17 cellular contexts compared by ENCODE assay signal in genomic region chr9:21778300-21778699, GRCh38. TPM values are rescaled to one million over a fixed set of nuclear protein-coding genes. Genes with fewer than 3 reads are reported as not detected.
DNase-seq lines count a peak whose midpoint lies in the region; ATAC-seq and TF ChIP-seq lines count a peak whose summit lies in the region.
"Had no signal": no experiment of that assay in that cellular context is flagged by ENCODE, and none has a peak within 500 bp of the region (broad histone marks: within the 10 kb centered on the region; RNA-seq: fewer than 3 reads in every experiment).

No MANE protein-coding gene starts in this region.

- no TSS peak for BruUV-seq in HCT116 (replicated peaks; lab: Mats Ljungman, UMichigan)

- TF ChIP-seq RAD21 in HCT116 (IDR thresholded peaks at IDR 0.05; ENCODE audit: low read depth) = no peak

- H3K9me2 ChIP-seq in HCT116 (ENCODE audit: insufficient read depth) = no peaks in the 10 kb centered on the region

- peak overlapping the region; percentile 77 for H3K4me2 ChIP-seq in HCT116 (ENCODE audit: low read length)
- H3K4me2 ChIP-seq: hepatocyte had no signal

- no peak overlapping the region for H2AFZ ChIP-seq in HCT116 (ENCODE audit: low read depth, low read length, poor library complexity, severe bottlenecking)
- H2AFZ ChIP-seq: hepatocyte had no signal

- H3K27me3 ChIP-seq in HCT116 (ENCODE audit: insufficient read depth, low read length) (no peaks in the 10 kb centered on the region), RWPE2 (ENCODE audit: insufficient read depth, poor library complexity, severe bottlenecking) (no peaks in the 10 kb centered on the region)
- H3K27me3 ChIP-seq: hepatocyte, tibial nerve had no signal

- no peaks in the 10 kb centered on the region for H4K20me1 ChIP-seq in HCT116 (ENCODE audit: insufficient read depth)

- DNase-seq in AG10803 (ENCODE audit: low read depth) (peak; percentile 82), HCT116 (ENCODE audit: low read depth, low spot score) (no peak), RWPE2 (ENCODE audit: low spot score) (no peak), fibroblast of mammary gland (ENCODE audit: low read depth) (peak; percentile 54), HEK293T (ENCODE audit: extremely low spot score) (no peak), GM13977 (ENCODE audit: low spot score) (no peak), NCI-H524 (lab: John Stamatoyannopoulos, UW) (no peak)
- DNase-seq: activated CD8-positive, alpha-beta memory T cell treated with anti-CD3 and anti-CD28 coated beads, Interleukin-2, amount 50 U/mL, for 4 hours; H7; left ventricle myocardium superior; NCI-H1092; NCI-H2171 treated with DMSO at 0.1 percent for 48 hours; stimulated activated CD8-positive, alpha-beta memory T cell treated with anti-CD3 and anti-CD28 coated beads, Interleukin-4, amount 100 ng/mL, for 48 hours had no signal

- CTCF ChIA-PET in HCT116 (lab: Charles Lee) (interaction anchor here (3.0 kb wide), 1 partner anchor 11 kb away, joined by 8 read pairs; no protein-coding TSS in a partner anchor), HEK293T (lab: Yijun Ruan, JAX) (no interaction called here)

- no peak for TF ChIP-seq POLR2A in HCT116 (IDR thresholded peaks at IDR 0.05; ENCODE audit: borderline replicate concordance, extremely low read depth, insufficient read depth, insufficient read length)

- RAD21 ChIA-PET in HCT116 (lab: Charles Lee; ENCODE audit: low non-redundant PET in 1 of 2, low total read pairs in 2 of 2, uncharacterized antibody in 2 of 2, unreplicated experiment in 2 of 2) = interaction anchor here in 1 of 2 experiments (0.7 kb wide), 1 partner anchor 344 kb away, joined by 4 read pairs; no protein-coding TSS in a partner anchor

- intact Hi-C loops in HCT116 (cut with micrococcal nuclease) = loop anchor here (2.0 kb wide), 1 partner anchor 93 kb away; no protein-coding TSS in a partner anchor

- TF ChIP-seq CTCF in AG10803 (conservative IDR thresholded peaks at IDR 0.05; ENCODE audit: low read length) (no peak), HCT116 (IDR thresholded peaks at IDR 0.05 in 2 of 3, conservative IDR thresholded peaks at IDR 0.05 in 1 of 3; ENCODE audit: borderline replicate concordance in 1 of 3, insufficient read depth in 1 of 3, low read depth in 2 of 3, low read length in 2 of 3) (no peak), RWPE2 (IDR thresholded peaks at IDR 0.05; ENCODE audit: poor library complexity, severe bottlenecking) (no peak), fibroblast of mammary gland (conservative IDR thresholded peaks at IDR 0.05; ENCODE audit: control insufficient read depth, insufficient read depth, low read depth, low read length) (no peak), GM13977 (IDR thresholded peaks at IDR 0.05; ENCODE audit: extremely low read depth, insufficient read depth, missing control alignments) (no peak)

- H3K4me1 ChIP-seq in HCT116 (ENCODE audit: control insufficient read depth in 1 of 2, insufficient read depth in 2 of 2, low read length in 2 of 2) (peaks cover 69 to 86% of the 10 kb centered on the region in 2 experiments), RWPE2 (ENCODE audit: insufficient read depth, poor library complexity, severe bottlenecking) (peaks cover 58% of the 10 kb centered on the region)
- H3K4me1 ChIP-seq: tibial nerve had no signal

- in situ Hi-C loops in GM13977 (cut with MboI; ENCODE audit: low pct_unique_long_range_greater_than_20kb, low sequenced_read_pairs, unreplicated experiment) = loop anchor here (25.0 kb wide), 1 partner anchor 466 kb away; the partner anchor contains the start of gene IFNA5

- H3K27ac ChIP-seq in HCT116 (ENCODE audit: low read depth, low read length) (peak overlapping the region; percentile 92), RWPE2 (ENCODE audit: poor library complexity, severe bottlenecking) (peak overlapping the region; percentile 93)
- H3K27ac ChIP-seq: hepatocyte, tibial nerve, VCaP had no signal

- peak overlapping the region; percentile 60 for H3K9ac ChIP-seq in HCT116 (ENCODE audit: low read length)

- H3K9me3 ChIP-seq in HCT116 (ENCODE audit: control insufficient read depth in 1 of 2, insufficient read depth in 1 of 2, low read depth in 1 of 2, low read length in 2 of 2) (no peaks in the 10 kb centered on the region), RWPE2 (ENCODE audit: severe bottlenecking) (no peaks in the 10 kb centered on the region)
- H3K9me3 ChIP-seq: tibial nerve had no signal

- 0 out of 2 replicates have a peak overlapping the region, but pooled peaks have one; percentile 5 for H3K4me3 ChIP-seq in AG10803 (ENCODE audit: low read length)
- peak overlapping the region; percentile 19 to 44 for H3K4me3 ChIP-seq in HCT116 (replicated peaks in 1 of 2; ENCODE audit: low read depth in 1 of 2, low read length in 2 of 2)
- H3K4me3 ChIP-seq in RWPE2 (ENCODE audit: severe bottlenecking) = no peak overlapping the region
- no peak overlapping the region for H3K4me3 ChIP-seq in fibroblast of mammary gland (ENCODE audit: control insufficient read depth, low read depth, low read length)
- H3K4me3 ChIP-seq: hepatocyte, tibial nerve had no signal

- peaks cover 39% of the 10 kb centered on the region for H3K79me2 ChIP-seq in HCT116 (ENCODE audit: insufficient read depth, low read length)
- H3K79me2 ChIP-seq: hepatocyte had no signal

- POLR2A ChIA-PET in HCT116 (lab: Charles Lee) (interaction anchor here (0.8 to 8.5 kb wide), 11 partner anchors 11 to 217 kb away, joined by 3 to 71 read pairs (median 5); no protein-coding TSS in a partner anchor), HEK293T (lab: Yijun Ruan, JAX) (no interaction called here)

- ATAC-seq in HCT116 (no peak), RWPE2 (ENCODE audit: low read depth) (peak; percentile 20), GM21390 (IDR thresholded peaks at IDR 0.05; ENCODE audit: unreplicated experiment) (no peak)
- ATAC-seq: left ventricle myocardium superior had no signal

- no peaks in the 10 kb centered on the region for H3K36me3 ChIP-seq in HCT116 (ENCODE audit: control insufficient read depth in 1 of 2, insufficient read depth in 2 of 2, low read length in 2 of 2)
- H3K36me3 ChIP-seq in RWPE2 (ENCODE audit: low read depth) = no peaks in the 10 kb centered on the region
- H3K36me3 ChIP-seq: tibial nerve had no signal

TF ChIP-seq in HCT116, 20 proteins besides CTCF, POLR2A, EP300 and RAD21:
- TF ChIP-seq JUND (IDR thresholded peaks at IDR 0.05) = no peak
- TF ChIP-seq SRF (IDR thresholded peaks at IDR 0.05; ENCODE audit: low read depth) = peak; percentile 73
- TF ChIP-seq TCF7L2 (IDR thresholded peaks at IDR 0.05; ENCODE audit: borderline replicate concordance, extremely low read depth, insufficient read depth, insufficient read length) = no peak
- TF ChIP-seq FOSL1 (IDR thresholded peaks at IDR 0.05; ENCODE audit: low read depth) = peak; percentile 15; the same call in 1 of the 2 replicates
- peak; percentile 46; the same call in 1 of the 2 replicates for TF ChIP-seq SP1 (IDR thresholded peaks at IDR 0.05; ENCODE audit: low read depth)
- peak; percentile 30; the same call in 1 of the 2 replicates for TF ChIP-seq POLR2AphosphoS5 (IDR thresholded peaks at IDR 0.05; ENCODE audit: low read depth, low read length)
- TF ChIP-seq ELF1 (IDR thresholded peaks at IDR 0.05; ENCODE audit: borderline replicate concordance, low read depth) = 0 out of 2 replicates have a peak, but pooled peaks have one; percentile 10
- TF ChIP-seq MAX (IDR thresholded peaks at IDR 0.05) = peak; percentile 23; the same call in 1 of the 2 replicates
TF ChIP-seq in HCT116: peak in this region for 6.

TF ChIP-seq in HEK293T, 16 proteins besides CTCF, POLR2A, EP300 and RAD21:
- no peak for TF ChIP-seq FOXA1 (IDR thresholded peaks at IDR 0.05)
- TF ChIP-seq, protein P1, sequence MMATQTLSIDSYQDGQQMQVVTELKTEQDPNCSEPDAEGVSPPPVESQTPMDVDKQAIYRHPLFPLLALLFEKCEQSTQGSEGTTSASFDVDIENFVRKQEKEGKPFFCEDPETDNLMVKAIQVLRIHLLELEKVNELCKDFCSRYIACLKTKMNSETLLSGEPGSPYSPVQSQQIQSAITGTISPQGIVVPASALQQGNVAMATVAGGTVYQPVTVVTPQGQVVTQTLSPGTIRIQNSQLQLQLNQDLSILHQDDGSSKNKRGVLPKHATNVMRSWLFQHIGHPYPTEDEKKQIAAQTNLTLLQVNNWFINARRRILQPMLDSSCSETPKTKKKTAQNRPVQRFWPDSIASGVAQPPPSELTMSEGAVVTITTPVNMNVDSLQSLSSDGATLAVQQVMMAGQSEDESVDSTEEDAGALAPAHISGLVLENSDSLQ (IDR thresholded peaks at IDR 0.05) = no peak

RNA-seq across cellular contexts. Expression of gene MTAP, which starts 24.1 kb away (rescaled TPM):
- 326 TPM for total RNA-seq in HCT116 (2021; ENCODE audit: unreplicated experiment)
- 76.1 and 98.0 TPM in 2 replicates for polyA plus RNA-seq in HCT116 (2012)

Comparison
In these comparisons a context has a peak if more than half of its experiments do, and no peak if none do; other contexts are left out.
1. DNase-seq: peak in AG10803 (single experiment) and fibroblast of mammary gland (single experiment); none in HCT116 (single experiment), RWPE2 (single experiment), HEK293T (single experiment), GM13977 (single experiment) and NCI-H524 (0 of 2).
2. H3K4me3 ChIP-seq: peak in AG10803 (single experiment) and HCT116 (2 of 2); none in RWPE2 (single experiment) and fibroblast of mammary gland (single experiment).